Comparison of ENCODE assay signal across 27 cellular contexts in genomic region chr12:119460876-119461275, GRCh38.
"Had no signal": no experiment of that assay in that cellular context is flagged by ENCODE, and none has a peak within 500 bp of the region (broad histone marks: within the 10 kb centered on the region; RNA-seq: fewer than 3 reads in every experiment).

No MANE protein-coding gene starts in this region.

- H3K27me3 ChIP-seq: neutrophil, pancreas, right lobe of liver, sigmoid colon, suprapubic skin, testis, tibial artery, transverse colon, upper lobe of left lung, vagina had no signal

- H3K36me3 ChIP-seq: neutrophil, pancreas, prostate gland, right lobe of liver, sigmoid colon, suprapubic skin, tibial artery, transverse colon, upper lobe of left lung, vagina had no signal

- H3K27ac ChIP-seq: neutrophil, pancreas, prostate gland, right lobe of liver, sigmoid colon, suprapubic skin, testis, tibial artery, transverse colon, upper lobe of left lung, vagina had no signal

- H3K4me3 ChIP-seq: pancreas, prostate gland, right lobe of liver, sigmoid colon, suprapubic skin, testis, tibial artery, transverse colon, upper lobe of left lung, vagina had no signal

- ATAC-seq: naive thymus-derived CD8-positive, alpha-beta T cell; natural killer cell treated with Interleukin-12 subunit alpha and Interleukin-12 subunit beta and Interleukin-15 and Interleukin-18, amount 100 ng/mL, for 72 hours; pancreas; right cardiac atrium; right lobe of liver; stimulated activated memory B cell treated with anti-CD40 and anti-IgM and Interleukin-4, amounts not matched to agents 10 μg/mL and 1 μg/mL and 100 μg/mL, for 72 hours; stimulated activated naive CD8-positive, alpha-beta T cell treated with anti-CD3 and anti-CD28 coated beads, Interleukin-15, amount 100 ng/mL, for 72 hours; stimulated activated naive CD8-positive, alpha-beta T cell treated with anti-CD3 and anti-CD28 coated beads, Interleukin-15, Interleukin-2, amounts not matched to agents 100 U/mL and 50 U/mL, for 24 hours had no signal

- H3K4me1 ChIP-seq: pancreas, prostate gland, right lobe of liver, sigmoid colon, suprapubic skin, testis, tibial artery, transverse colon, upper lobe of left lung, vagina had no signal

- DNase-seq: naive thymus-derived CD8-positive, alpha-beta T cell; nephron progenitor cell; nucleus accumbens; pancreas; retina; right cardiac atrium; right lobe of liver; sigmoid colon; small intestine; stimulated activated CD4-positive, alpha-beta T cell treated with anti-CD3 and anti-CD28 coated beads, Interleukin-1b, Interleukin-23, amount 100 ng/mL, for 48 hours; stimulated activated CD4-positive, alpha-beta T cell treated with anti-CD3 and anti-CD28 coated beads, Interleukin-4, amount 100 ng/mL, for 1 hour; stimulated activated CD4-positive, alpha-beta T cell treated with anti-CD3 and anti-CD28 coated beads, Interleukin-4, amount 100 ng/mL, for 4 hours; stimulated activated CD8-positive, alpha-beta memory T cell treated with anti-CD3 and anti-CD28 coated beads, Interleukin-4, amount 100 ng/mL, for 48 hours; stimulated activated naive CD4-positive, alpha-beta T cell; stimulated activated naive CD8-positive, alpha-beta T cell treated with anti-CD3 and anti-CD28 coated beads, Interleukin-15, amount 100 ng/mL, for 72 hours; stimulated activated naive CD8-positive, alpha-beta T cell treated with anti-CD3 and anti-CD28 coated beads, Interleukin-15, Interleukin-2, amounts not matched to agents 100 U/mL and 50 U/mL, for 24 hours; substantia nigra; testis; tibial artery; transverse colon; upper lobe of left lung had no signal

- H3K9me3 ChIP-seq: neutrophil, pancreas, prostate gland, right lobe of liver, testis, transverse colon, vagina had no signal
